Comparison of ENCODE assay signal across 8 cellular contexts in the genomic region with DNA sequence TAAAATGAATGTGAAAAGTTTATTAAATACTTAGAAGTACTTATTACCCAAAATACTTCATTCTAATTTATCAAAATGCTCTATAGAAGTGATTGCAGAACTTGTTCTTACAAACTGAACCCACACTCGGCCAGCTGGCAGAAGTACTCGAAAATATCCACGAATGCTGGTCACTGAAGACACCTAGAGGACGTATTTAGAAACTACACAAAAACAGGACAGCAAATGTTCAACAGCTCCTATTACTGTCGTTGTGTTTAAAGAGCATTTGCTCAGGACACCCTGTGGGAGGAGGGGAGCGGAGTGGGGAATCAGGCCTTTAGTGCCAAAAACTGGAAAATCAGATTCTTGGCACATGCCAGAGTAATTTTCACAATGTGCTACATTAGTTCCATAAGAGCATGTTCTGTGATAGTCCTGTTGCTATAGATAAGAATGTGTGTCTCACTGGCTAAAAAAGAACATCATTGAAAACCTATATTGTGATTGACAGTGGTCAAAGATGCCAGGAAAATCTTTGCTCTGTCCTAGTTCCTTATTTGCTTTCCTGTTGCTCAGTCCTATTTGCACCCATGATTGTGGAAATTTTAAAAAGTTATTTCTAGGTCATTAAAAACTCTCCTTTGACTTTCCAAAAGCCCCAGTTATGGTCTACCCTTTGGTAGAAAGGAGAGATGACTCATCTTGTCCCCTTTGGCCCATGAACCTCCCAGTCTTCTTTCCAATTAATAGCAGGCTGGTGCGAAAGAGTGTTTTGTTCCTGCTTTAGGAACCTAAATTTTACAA. TPM values are rescaled to one million over a fixed set of nuclear protein-coding genes. Genes with fewer than 3 reads are reported as not detected.
DNase-seq lines count a peak whose midpoint lies in the region; ATAC-seq and TF ChIP-seq lines count a peak whose summit lies in the region.

No MANE protein-coding gene starts in this region.

- H3K36me3 ChIP-seq in BE2C: no peaks in the 10 kb centered on the region

- POLR2A ChIA-PET in activated CD4-positive, alpha-beta memory T cell treated with anti-CD3 and anti-CD28 coated beads for 36 hours (lab: Charles Lee): interaction anchor here (0.9 kb wide), 1 partner anchor 491 kb away, joined by 3 read pairs; no protein-coding TSS in a partner anchor

- no peaks in the 10 kb centered on the region for H3K4me1 ChIP-seq in BE2C

- peaks cover 8% of the 10 kb centered on the region for H3K27me3 Mint-ChIP-seq in activated CD4-positive, alpha-beta memory T cell treated with anti-CD3 and anti-CD28 coated beads for 36 hours

- no peaks in the 10 kb centered on the region for H3K9me3 ChIP-seq in BE2C

- no peaks in the 10 kb centered on the region for H3K27me3 ChIP-seq in BE2C

- no peak overlapping the region for H3K4me3 ChIP-seq in BE2C (ENCODE audit: low read depth, low read length)

- no peak overlapping the region for H3K4me3 Mint-ChIP-seq in activated CD4-positive, alpha-beta memory T cell treated with anti-CD3 and anti-CD28 coated beads for 36 hours

- peak; percentile 64 for TF ChIP-seq CTCF in BE2C (IDR thresholded peaks at IDR 0.05; ENCODE audit: low read depth, low read length)

- DNase-seq in BE2C (peak; percentile 21), NCI-H526 treated with DMSO at 0.1 percent for 48 hours (lab: John Stamatoyannopoulos, UW) (peak; percentile 46), myocyte (ENCODE audit: low read depth) (peak; percentile 87), stromal cell of bone marrow (ENCODE audit: low read depth) (peak; percentile 84)
- DNase-seq in activated CD4-positive, alpha-beta memory T cell treated with anti-CD3 and anti-CD28 coated beads for 36 hours: peak; percentile 51

- no peaks in the 10 kb centered on the region for H3K36me3 Mint-ChIP-seq in activated CD4-positive, alpha-beta memory T cell treated with anti-CD3 and anti-CD28 coated beads for 36 hours

- peak; percentile 79 for ATAC-seq in GM18870 (IDR thresholded peaks at IDR 0.05; ENCODE audit: unreplicated experiment)
- peak; percentile 79 for ATAC-seq in HG03439 (IDR thresholded peaks at IDR 0.05; ENCODE audit: unreplicated experiment)
- peak; percentile 80 for ATAC-seq in esophagus mucosa

- intact Hi-C loops in activated CD4-positive, alpha-beta memory T cell treated with anti-CD3 and anti-CD28 coated beads for 36 hours (cut with micrococcal nuclease): loop anchor here (1.0 to 5.0 kb wide), 6 partner anchors 74 to 647 kb away; no protein-coding TSS in a partner anchor

- CTCF ChIA-PET in activated CD4-positive, alpha-beta memory T cell treated with anti-CD3 and anti-CD28 coated beads for 36 hours (lab: Charles Lee): interaction anchor here (0.7 to 3.8 kb wide), 32 partner anchors 8 to 819 kb away, joined by 3 to 42 read pairs (median 4); partner anchors contain the start of genes EGR2 and NRBF2

- peaks cover 2% of the 10 kb centered on the region for H3K4me1 Mint-ChIP-seq in activated CD4-positive, alpha-beta memory T cell treated with anti-CD3 and anti-CD28 coated beads for 36 hours (ENCODE audit: low read depth)

- no peak overlapping the region for H3K27ac Mint-ChIP-seq in activated CD4-positive, alpha-beta memory T cell treated with anti-CD3 and anti-CD28 coated beads for 36 hours

- H3K9me3 Mint-ChIP-seq in activated CD4-positive, alpha-beta memory T cell treated with anti-CD3 and anti-CD28 coated beads for 36 hours: no peaks in the 10 kb centered on the region

RNA-seq across cellular contexts. Expression of gene NRBF2, which starts 49.0 kb away (rescaled TPM):
- polyA plus RNA-seq in BE2C (2012; ENCODE audit: insufficient read depth, insufficient read length, low read depth): 20.7 TPM
- total RNA-seq in activated CD4-positive, alpha-beta memory T cell treated with anti-CD3 and anti-CD28 coated beads for 36 hours: 10 to 100 TPM; 21.3 to 21.7 TPM
- total RNA-seq in esophagus mucosa (17.3 TPM), myocyte (11.0 and 17.0 TPM in 2 replicates)
- polyA plus RNA-seq in myocyte (2012): 32.0 TPM

Comparison
In these comparisons a context has a peak if more than half of its experiments do, and no peak if none do; other contexts are left out.
1. DNase-seq: peak in every context shown above with its lines; median percentile 87 in myocyte; 84 in stromal cell of bone marrow; 51 in activated CD4-positive, alpha-beta memory T cell treated with anti-CD3 and anti-CD28 coated beads for 36 hours; 46 in NCI-H526 treated with DMSO at 0.1 percent for 48 hours; 21 in BE2C.